22 cellular contexts compared by ENCODE assay signal in genomic region chr16:29111421-29111820, GRCh38.
DNase-seq lines count a peak whose midpoint lies in the region; ATAC-seq, FAIRE-seq and TF ChIP-seq lines count a peak whose summit lies in the region.
"Had no signal": no experiment of that assay in that cellular context is flagged by ENCODE, and none has a peak within 500 bp of the region (broad histone marks: within the 10 kb centered on the region; RNA-seq: fewer than 3 reads in every experiment).

No MANE protein-coding gene starts in this region.

- H3K27ac Mint-ChIP-seq in activated naive CD8-positive, alpha-beta T cell treated with anti-CD3 and anti-CD28 coated beads, Interleukin-2, amount 10 ng/mL, durations not matched to agents 7 days and 5 days, result peak overlapping the region; percentile 37
- no peak overlapping the region for H3K27ac Mint-ChIP-seq in activated naive CD8-positive, alpha-beta T cell treated with anti-CD3 and anti-CD28 coated beads for 36 hours
- H3K27ac Mint-ChIP-seq in activated naive CD4-positive, alpha-beta T cell treated with anti-CD3 and anti-CD28 coated beads, Interleukin-2, amount 10 ng/mL, durations not matched to agents 7 days and 5 days, result no peak overlapping the region

- H3K36me3 ChIP-seq in pancreas, result no peaks in the 10 kb centered on the region
- H3K36me3 ChIP-seq: BLaER1 had no signal

- H3K27me3 ChIP-seq in pancreas, result no peaks in the 10 kb centered on the region
- H3K27me3 ChIP-seq: BLaER1, sigmoid colon, tibial nerve had no signal

- peaks cover 0 to 4% (median 0%) of the 10 kb centered on the region in 3 donors for H3K4me1 ChIP-seq in pancreas

- H3K9me3 ChIP-seq in pancreas, result no peaks in the 10 kb centered on the region
- H3K9me3 ChIP-seq: BLaER1, sigmoid colon, tibial nerve had no signal

- CTCF ChIA-PET in activated naive CD4-positive, alpha-beta T cell treated with anti-CD3 and anti-CD28 coated beads, Interleukin-2, amount 10 ng/mL, durations not matched to agents 7 days and 5 days (lab: Charles Lee), result no interaction called here

- no peak for TF ChIP-seq CTCF in pancreas (IDR thresholded peaks at IDR 0.05)

- in situ Hi-C loops in G401 (cut with HindIII; ENCODE audit: low sequenced_read_pairs), result no loop called here

- POLR2A ChIA-PET in activated naive CD8-positive, alpha-beta T cell treated with anti-CD3 and anti-CD28 coated beads, Interleukin-2, amount 10 ng/mL, durations not matched to agents 7 days and 5 days (lab: Charles Lee), result no interaction called here

- intact Hi-C loops in pancreas (cut with DNase I), result no loop called here

- DNase-seq in activated naive CD8-positive, alpha-beta T cell treated with anti-CD3 and anti-CD28 coated beads, Interleukin-2, amount 10 ng/mL, durations not matched to agents 7 days and 5 days, result no peak
- DNase-seq in activated naive CD8-positive, alpha-beta T cell treated with anti-CD3 and anti-CD28 coated beads for 36 hours, result no peak
- DNase-seq in G401 (ENCODE audit: low spot score) (peak; percentile 61), cerebellar cortex (ENCODE audit: low spot score) (peak; percentile 41), pancreas (peak in 2 of 6 donors; percentile 44 to 59)
- no peak for DNase-seq in activated naive CD4-positive, alpha-beta T cell treated with anti-CD3 and anti-CD28 coated beads, Interleukin-2, amount 10 ng/mL, durations not matched to agents 7 days and 5 days
- DNase-seq: ACHN; activated CD8-positive, alpha-beta memory T cell treated with anti-CD3 and anti-CD28 coated beads for 24 hours; activated naive CD8-positive, alpha-beta T cell treated with anti-CD3 and anti-CD28 coated beads, Interleukin-2, amount 50 U/mL, for 24 hours; effector CD4-positive, alpha-beta T cell; GDM1; naive B cell; NCI-H1105 treated with DMSO at 0.1 percent for 48 hours; NCI-H2029 treated with DMSO at 0.1 percent for 48 hours; NCI-H82; sigmoid colon; stimulated activated naive CD8-positive, alpha-beta T cell treated with anti-CD3 and anti-CD28 coated beads, Interleukin-15, amount 100 ng/mL, for 72 hours had no signal

- 51 to 75% methylated on average over 5 of the region's 5 CpGs for WGBS in pancreas, 2 donors

- no peak for FAIRE-seq in pancreas (lab: Jason Lieb, UNC)

- H3K27ac ChIP-seq in pancreas, result no peak overlapping the region
- H3K27ac ChIP-seq: BLaER1, parathyroid adenoma, sigmoid colon, tibial nerve had no signal

- peaks cover 4% of the 10 kb centered on the region for H3K36me3 Mint-ChIP-seq in activated naive CD8-positive, alpha-beta T cell treated with anti-CD3 and anti-CD28 coated beads, Interleukin-2, amount 10 ng/mL, durations not matched to agents 7 days and 5 days
- H3K36me3 Mint-ChIP-seq in activated naive CD8-positive, alpha-beta T cell treated with anti-CD3 and anti-CD28 coated beads for 36 hours, result peaks cover 8% of the 10 kb centered on the region
- H3K36me3 Mint-ChIP-seq in activated naive CD4-positive, alpha-beta T cell treated with anti-CD3 and anti-CD28 coated beads, Interleukin-2, amount 10 ng/mL, durations not matched to agents 7 days and 5 days, result peaks cover 9% of the 10 kb centered on the region

- ATAC-seq in activated naive CD8-positive, alpha-beta T cell treated with anti-CD3 and anti-CD28 coated beads, Interleukin-2, amount 10 ng/mL, durations not matched to agents 7 days and 5 days (ENCODE audit: low read depth), result no peak
- peak; percentile 49 to 79 (median 60) for ATAC-seq in pancreas
- ATAC-seq in HG02970 (IDR thresholded peaks at IDR 0.05; ENCODE audit: low FRiP score, unreplicated experiment), result no peak
- no peak for ATAC-seq in HG03571 (IDR thresholded peaks at IDR 0.05; ENCODE audit: unreplicated experiment)
- ATAC-seq: activated naive CD8-positive, alpha-beta T cell treated with anti-CD3 and anti-CD28 coated beads, Interleukin-2, amount 50 U/mL, for 24 hours; stimulated activated naive CD8-positive, alpha-beta T cell treated with anti-CD3 and anti-CD28 coated beads, Interleukin-15, amount 100 ng/mL, for 72 hours had no signal

- no peak overlapping the region for H3K4me3 Mint-ChIP-seq in activated naive CD8-positive, alpha-beta T cell treated with anti-CD3 and anti-CD28 coated beads, Interleukin-2, amount 10 ng/mL, durations not matched to agents 7 days and 5 days
- no peak overlapping the region for H3K4me3 Mint-ChIP-seq in activated naive CD8-positive, alpha-beta T cell treated with anti-CD3 and anti-CD28 coated beads for 36 hours
- H3K4me3 Mint-ChIP-seq in activated naive CD4-positive, alpha-beta T cell treated with anti-CD3 and anti-CD28 coated beads, Interleukin-2, amount 10 ng/mL, durations not matched to agents 7 days and 5 days, result no peak overlapping the region
- H3K4me3 Mint-ChIP-seq: activated naive CD8-positive, alpha-beta T cell treated with anti-CD3 and anti-CD28 coated beads, Interleukin-2, amount 50 U/mL, for 24 hours; naive B cell; stimulated activated naive CD8-positive, alpha-beta T cell treated with anti-CD3 and anti-CD28 coated beads, Interleukin-15, amount 100 ng/mL, for 72 hours had no signal

- peaks cover 31% of the 10 kb centered on the region for H3K4me1 Mint-ChIP-seq in activated naive CD8-positive, alpha-beta T cell treated with anti-CD3 and anti-CD28 coated beads, Interleukin-2, amount 10 ng/mL, durations not matched to agents 7 days and 5 days
- peaks cover 31% of the 10 kb centered on the region for H3K4me1 Mint-ChIP-seq in activated naive CD8-positive, alpha-beta T cell treated with anti-CD3 and anti-CD28 coated beads for 36 hours
- H3K4me1 Mint-ChIP-seq in activated naive CD4-positive, alpha-beta T cell treated with anti-CD3 and anti-CD28 coated beads, Interleukin-2, amount 10 ng/mL, durations not matched to agents 7 days and 5 days, result peaks cover 44% of the 10 kb centered on the region

- H3K9me3 Mint-ChIP-seq in activated naive CD8-positive, alpha-beta T cell treated with anti-CD3 and anti-CD28 coated beads, Interleukin-2, amount 10 ng/mL, durations not matched to agents 7 days and 5 days, result no peaks in the 10 kb centered on the region
- H3K9me3 Mint-ChIP-seq in activated naive CD8-positive, alpha-beta T cell treated with anti-CD3 and anti-CD28 coated beads for 36 hours, result no peaks in the 10 kb centered on the region
- H3K9me3 Mint-ChIP-seq in activated naive CD4-positive, alpha-beta T cell treated with anti-CD3 and anti-CD28 coated beads, Interleukin-2, amount 10 ng/mL, durations not matched to agents 7 days and 5 days, result no peaks in the 10 kb centered on the region
- H3K9me3 Mint-ChIP-seq: activated naive CD8-positive, alpha-beta T cell treated with anti-CD3 and anti-CD28 coated beads, Interleukin-2, amount 50 U/mL, for 24 hours; naive B cell; stimulated activated naive CD8-positive, alpha-beta T cell treated with anti-CD3 and anti-CD28 coated beads, Interleukin-15, amount 100 ng/mL, for 72 hours had no signal

- no peaks in the 10 kb centered on the region for H3K27me3 Mint-ChIP-seq in activated naive CD8-positive, alpha-beta T cell treated with anti-CD3 and anti-CD28 coated beads, Interleukin-2, amount 10 ng/mL, durations not matched to agents 7 days and 5 days
- no peaks in the 10 kb centered on the region for H3K27me3 Mint-ChIP-seq in activated naive CD8-positive, alpha-beta T cell treated with anti-CD3 and anti-CD28 coated beads for 36 hours
- no peaks in the 10 kb centered on the region for H3K27me3 Mint-ChIP-seq in activated naive CD4-positive, alpha-beta T cell treated with anti-CD3 and anti-CD28 coated beads, Interleukin-2, amount 10 ng/mL, durations not matched to agents 7 days and 5 days
- H3K27me3 Mint-ChIP-seq: activated naive CD8-positive, alpha-beta T cell treated with anti-CD3 and anti-CD28 coated beads, Interleukin-2, amount 50 U/mL, for 24 hours; naive B cell; stimulated activated naive CD8-positive, alpha-beta T cell treated with anti-CD3 and anti-CD28 coated beads, Interleukin-15, amount 100 ng/mL, for 72 hours had no signal

- no peak overlapping the region for H3K4me3 ChIP-seq in pancreas
- H3K4me3 ChIP-seq: BLaER1, sigmoid colon, tibial nerve had no signal

Comparison
In these comparisons a context has a peak if more than half of its experiments do, and no peak if none do; other contexts are left out.
1. ATAC-seq: peak in pancreas (4 of 4); none in activated naive CD8-positive, alpha-beta T cell treated with anti-CD3 and anti-CD28 coated beads, Interleukin-2, amount 10 ng/mL, durations not matched to agents 7 days and 5 days (single experiment), HG02970 (single experiment) and HG03571 (single experiment).
2. DNase-seq: peak in G401 (single experiment) and cerebellar cortex (single experiment); none in activated naive CD8-positive, alpha-beta T cell treated with anti-CD3 and anti-CD28 coated beads, Interleukin-2, amount 10 ng/mL, durations not matched to agents 7 days and 5 days (single experiment), activated naive CD8-positive, alpha-beta T cell treated with anti-CD3 and anti-CD28 coated beads for 36 hours (single experiment) and activated naive CD4-positive, alpha-beta T cell treated with anti-CD3 and anti-CD28 coated beads, Interleukin-2, amount 10 ng/mL, durations not matched to agents 7 days and 5 days (single experiment).